ENCODE assay signal across 6 cellular contexts in genomic region chr4:144718958-144719512, GRCh38.
"Had no signal": no experiment of that assay in that cellular context is flagged by ENCODE, and none has a peak within 500 bp of the region (broad histone marks: within the 10 kb centered on the region; RNA-seq: fewer than 3 reads in every experiment).

No MANE protein-coding gene starts in this region.

- H3K36me3 Mint-ChIP-seq: IgD-negative memory B cell had no signal

- H3K4me3 ChIP-seq: GM23248 had no signal

- FAIRE-seq: HTR-8/SVneo had no signal

- H3K27ac Mint-ChIP-seq: H9, IgD-negative memory B cell had no signal

- H3K9me3 Mint-ChIP-seq: H9, IgD-negative memory B cell had no signal

- DNase-seq: GM23248, GOT3, H9, HCEC 1CT had no signal

- H3K27ac ChIP-seq: GM23248 had no signal

- H3K4me3 Mint-ChIP-seq: H9, IgD-negative memory B cell had no signal

- H3K9ac ChIP-seq: GM23248 had no signal

- H3K27me3 Mint-ChIP-seq: IgD-negative memory B cell had no signal

- H2AFZ ChIP-seq: GM23248 had no signal
